ENCODE assay signal across 1 cellular context in genomic region chr6:112298816-112299281, GRCh38.
TF ChIP-seq lines count a peak whose summit lies in the region.

No MANE protein-coding gene starts in this region.

TF ChIP-seq in WTC11, 78 proteins besides CTCF, POLR2A, EP300 and RAD21 (continued from another document):
- TF ChIP-seq ZNF425 (CRISPR knock-in tag; conservative IDR thresholded peaks at IDR 0.05) (no peak), E2F5 (CRISPR knock-in tag; IDR thresholded peaks at IDR 0.05) (no peak), MAX (CRISPR knock-in tag; IDR thresholded peaks at IDR 0.05) (no peak), SMAD3 (CRISPR knock-in tag; IDR thresholded peaks at IDR 0.05; ENCODE audit: borderline replicate concordance) (no peak)
